In genomic region chr7:22443370-22444180, GRCh38 we compare ENCODE assay signal across 12 cellular contexts. TPM values are rescaled to one million over a fixed set of nuclear protein-coding genes. Genes with fewer than 3 reads are reported as not detected.
DNase-seq lines count a peak whose midpoint lies in the region; ATAC-seq, FAIRE-seq and TF ChIP-seq lines count a peak whose summit lies in the region.
"Had no signal": no experiment of that assay in that cellular context is flagged by ENCODE, and none has a peak within 500 bp of the region (broad histone marks: within the 10 kb centered on the region; RNA-seq: fewer than 3 reads in every experiment).

No MANE protein-coding gene starts in this region.

- 64 to 73% methylated on average over 7 of the region's 7 CpGs for WGBS in esophagus, 2 donors
- WGBS in small intestine, 3 donors = 27 to 52% (median 44%) methylated on average over 7 of the region's 7 CpGs

- ATAC-seq in GM18502 (IDR thresholded peaks at IDR 0.05; ENCODE audit: poor library complexity, unreplicated experiment) = no peak
- no peak for ATAC-seq in HG02763 (IDR thresholded peaks at IDR 0.05; ENCODE audit: unreplicated experiment)
- no peak for ATAC-seq in HG02642 (IDR thresholded peaks at IDR 0.05; ENCODE audit: poor library complexity, unreplicated experiment)

- H3K4me3 ChIP-seq in OCI-LY1 (ENCODE audit: low read depth, low read length, poor library complexity, severe bottlenecking) (no peak overlapping the region), esophagus (ENCODE audit: low read depth in 1 of 2, low read length in 2 of 2) (no peak overlapping the region), small intestine (ENCODE audit: low read depth in 1 of 2, low read length in 2 of 2) (no peak overlapping the region)
- H3K4me3 ChIP-seq: thyroid gland had no signal

- no peaks in the 10 kb centered on the region for H3K9me2 ChIP-seq in OCI-LY1 (ENCODE audit: low read depth, low read length)

- no peak overlapping the region for H2AFZ ChIP-seq in OCI-LY1 (ENCODE audit: low read length)

- H4K20me1 ChIP-seq in OCI-LY1 (ENCODE audit: insufficient read depth, low read length) = no peaks in the 10 kb centered on the region

- H3K9me3 ChIP-seq in OCI-LY1 (ENCODE audit: low read length) (no peaks in the 10 kb centered on the region), esophagus (ENCODE audit: control insufficient read depth in 2 of 2, insufficient read depth in 1 of 2, low read depth in 1 of 2, low read length in 1 of 2) (no peaks in the 10 kb centered on the region), small intestine (ENCODE audit: control insufficient read depth, low read depth) (no peaks in the 10 kb centered on the region)
- H3K9me3 ChIP-seq: thyroid gland had no signal

- H3K36me3 ChIP-seq in OCI-LY1 (ENCODE audit: insufficient read depth, low read length) = no peaks in the 10 kb centered on the region
- no peaks in the 10 kb centered on the region for H3K36me3 ChIP-seq in esophagus (ENCODE audit: control insufficient read depth in 2 of 2, insufficient read depth in 2 of 2, low read length in 1 of 2)
- no peaks in the 10 kb centered on the region for H3K36me3 ChIP-seq in small intestine (ENCODE audit: control insufficient read depth in 2 of 2, insufficient read depth in 2 of 2, low read length in 2 of 2)
- H3K36me3 ChIP-seq: thyroid gland had no signal

- peaks cover 7% of the 10 kb centered on the region; the same call in 1 of the 2 replicates for H3F3A ChIP-seq in OCI-LY1 (ENCODE audit: insufficient read depth, low read length)

- H3K79me2 ChIP-seq in OCI-LY1 (ENCODE audit: insufficient read depth, low read length) = no peaks in the 10 kb centered on the region

- H3K27me3 ChIP-seq in OCI-LY1 (ENCODE audit: insufficient read depth, low read length) = no peaks in the 10 kb centered on the region
- H3K27me3 ChIP-seq in esophagus (ENCODE audit: control insufficient read depth in 1 of 2, insufficient read depth in 2 of 2, low read length in 2 of 2) = no peaks in the 10 kb centered on the region
- no peaks in the 10 kb centered on the region for H3K27me3 ChIP-seq in small intestine (ENCODE audit: control insufficient read depth in 2 of 2, insufficient read depth in 2 of 2, low read length in 2 of 2)
- H3K27me3 ChIP-seq: thyroid gland had no signal

- FAIRE-seq in GM19239 (lab: Jason Lieb, UNC) (peak; percentile 48), small intestine (lab: Jason Lieb, UNC) (no peak)

- peak overlapping the region; percentile 56; the same call in 1 of the 2 replicates for H3K4me2 ChIP-seq in OCI-LY1 (ENCODE audit: low read length)

- no peak for DNase-seq in GM19239 (ENCODE audit: insufficient read length, low spot score)
- peak; percentile 71 for DNase-seq in small intestine
- DNase-seq: activated gamma-delta T cell; effector CD4-positive, alpha-beta T cell; H9; NCI-H1105 had no signal

- no peak for TF ChIP-seq CTCF in OCI-LY1 (IDR thresholded peaks at IDR 0.05; ENCODE audit: low read length)

- H3K9ac ChIP-seq in OCI-LY1 (ENCODE audit: low read length) = peak overlapping the region; percentile 54

- H3K27ac ChIP-seq in OCI-LY1 (ENCODE audit: low read depth, low read length, poor library complexity, severe bottlenecking) (peak overlapping the region; percentile 95), esophagus (ENCODE audit: low read depth in 2 of 2, low read length in 1 of 2) (peak overlapping the region; percentile 45 to 60), small intestine (ENCODE audit: low read depth in 1 of 2, low read length in 1 of 2) (peak overlapping the region in 1 of 2 donors; percentile 59)
- H3K27ac ChIP-seq: thyroid gland had no signal

- H3K4me1 ChIP-seq in OCI-LY1 (ENCODE audit: insufficient read depth, low read length, severe bottlenecking) (peaks cover 98% of the 10 kb centered on the region), esophagus (ENCODE audit: control insufficient read depth in 2 of 2, insufficient read depth in 2 of 2, low read length in 1 of 2) (peaks cover 5 to 23% of the 10 kb centered on the region in 2 donors), small intestine (ENCODE audit: control insufficient read depth in 2 of 2, insufficient read depth in 1 of 2, low read depth in 1 of 2, low read length in 1 of 2) (peaks cover 0 to 4% of the 10 kb centered on the region in 2 donors)

RNA-seq across cellular contexts. Expression of gene STEAP1B, which starts 56.4 kb away (rescaled TPM):
- under 1 TPM; 0.18 to 0.63 TPM for polyA plus RNA-seq in esophagus
- under 1 TPM in 1 of 3 donors, not detected in 2; 0.27 TPM for polyA plus RNA-seq in small intestine
